ENCODE assay signal across 19 cellular contexts in genomic region chr14:60235440-60235839, GRCh38.
"Had no signal": no experiment of that assay in that cellular context is flagged by ENCODE, and none has a peak within 500 bp of the region (broad histone marks: within the 10 kb centered on the region; RNA-seq: fewer than 3 reads in every experiment).

No MANE protein-coding gene starts in this region.

- H3K4me3 Mint-ChIP-seq: activated CD4-positive, alpha-beta memory T cell treated with anti-CD3 and anti-CD28 coated beads for 36 hours; activated CD4-positive, alpha-beta T cell treated with anti-CD3 and anti-CD28 coated beads for 36 hours; activated CD8-positive, alpha-beta memory T cell treated with anti-CD3 and anti-CD28 coated beads, Interleukin-2, amount 10 ng/mL, durations not matched to agents 7 days and 5 days; activated T-helper 17 cell treated with anti-CD3 and anti-CD28 coated beads, Interleukin-2, amount 50 U/mL, for 72 hours; naive thymus-derived CD4-positive, alpha-beta T cell; stimulated activated naive B cell treated with anti-CD40 and anti-IgM and Interleukin-4, amounts not matched to agents 10 μg/mL and 1 μg/mL and 100 μg/mL, for 72 hours; WTC11 had no signal

- H3K4me1 ChIP-seq: spleen had no signal

- DNase-seq: activated CD4-positive, alpha-beta memory T cell treated with anti-CD3 and anti-CD28 coated beads for 36 hours; activated CD4-positive, alpha-beta T cell treated with anti-CD3 and anti-CD28 coated beads for 36 hours; activated CD8-positive, alpha-beta memory T cell treated with anti-CD3 and anti-CD28 coated beads, Interleukin-2, amount 10 ng/mL, durations not matched to agents 7 days and 5 days; activated naive CD4-positive, alpha-beta T cell treated with Interleukin-2 at 50 U/mL for 16 hours; anterior cingulate cortex; brain microvascular endothelial cell; cerebellar nuclear complex; dermis blood vessel endothelial cell; effector memory CD4-positive, alpha-beta T cell; mesenchymal stem cell; naive thymus-derived CD4-positive, alpha-beta T cell; ovary; sigmoid colon; spleen; stimulated activated naive B cell treated with anti-CD40 and anti-IgM and Interleukin-4, amounts not matched to agents 10 μg/mL and 1 μg/mL and 100 μg/mL, for 72 hours had no signal

- H3K4me1 Mint-ChIP-seq: activated CD4-positive, alpha-beta T cell treated with anti-CD3 and anti-CD28 coated beads for 36 hours; activated CD8-positive, alpha-beta memory T cell treated with anti-CD3 and anti-CD28 coated beads, Interleukin-2, amount 10 ng/mL, durations not matched to agents 7 days and 5 days; activated T-helper 17 cell treated with anti-CD3 and anti-CD28 coated beads, Interleukin-2, amount 50 U/mL, for 72 hours; naive thymus-derived CD4-positive, alpha-beta T cell; stimulated activated naive B cell treated with anti-CD40 and anti-IgM and Interleukin-4, amounts not matched to agents 10 μg/mL and 1 μg/mL and 100 μg/mL, for 72 hours; WTC11 had no signal

- H3K27ac ChIP-seq: brain microvascular endothelial cell, esophagus muscularis mucosa, ovary, sigmoid colon, spleen had no signal

- H3K9me3 ChIP-seq: ovary had no signal

- H3K4me3 ChIP-seq: esophagus muscularis mucosa, ovary, sigmoid colon, spleen had no signal

- H3K27ac Mint-ChIP-seq: activated CD4-positive, alpha-beta memory T cell treated with anti-CD3 and anti-CD28 coated beads for 36 hours; activated CD4-positive, alpha-beta T cell treated with anti-CD3 and anti-CD28 coated beads for 36 hours; activated CD8-positive, alpha-beta memory T cell treated with anti-CD3 and anti-CD28 coated beads, Interleukin-2, amount 10 ng/mL, durations not matched to agents 7 days and 5 days; activated T-helper 17 cell treated with anti-CD3 and anti-CD28 coated beads, Interleukin-2, amount 50 U/mL, for 72 hours; naive thymus-derived CD4-positive, alpha-beta T cell; stimulated activated naive B cell treated with anti-CD40 and anti-IgM and Interleukin-4, amounts not matched to agents 10 μg/mL and 1 μg/mL and 100 μg/mL, for 72 hours; WTC11 had no signal

- H3K36me3 ChIP-seq: brain microvascular endothelial cell, esophagus muscularis mucosa, ovary, sigmoid colon, spleen had no signal

- H3K27me3 Mint-ChIP-seq: activated CD4-positive, alpha-beta memory T cell treated with anti-CD3 and anti-CD28 coated beads for 36 hours had no signal

- ATAC-seq: activated CD4-positive, alpha-beta T cell treated with anti-CD3 and anti-CD28 coated beads for 36 hours; activated CD8-positive, alpha-beta memory T cell treated with anti-CD3 and anti-CD28 coated beads, Interleukin-2, amount 10 ng/mL, durations not matched to agents 7 days and 5 days; activated T-helper 17 cell treated with anti-CD3 and anti-CD28 coated beads, Interleukin-2, amount 50 U/mL, for 72 hours; naive thymus-derived CD4-positive, alpha-beta T cell; stimulated activated naive B cell treated with anti-CD40 and anti-IgM and Interleukin-4, amounts not matched to agents 10 μg/mL and 1 μg/mL and 100 μg/mL, for 72 hours; WTC11 had no signal

- FAIRE-seq: endothelial cell of umbilical vein had no signal

- H3K27me3 ChIP-seq: brain microvascular endothelial cell, esophagus muscularis mucosa, ovary, sigmoid colon, spleen had no signal
